19 cellular contexts compared by ENCODE assay signal in genomic region chrX:72111011-72111708, GRCh38. TPM values are rescaled to one million over a fixed set of nuclear protein-coding genes. Genes with fewer than 3 reads are reported as not detected.
DNase-seq lines count a peak whose midpoint lies in the region; ATAC-seq, FAIRE-seq and TF ChIP-seq lines count a peak whose summit lies in the region.
"Had no signal": no experiment of that assay in that cellular context is flagged by ENCODE, and none has a peak within 500 bp of the region (broad histone marks: within the 10 kb centered on the region; RNA-seq: fewer than 3 reads in every experiment).

No MANE protein-coding gene starts in this region.

- peaks cover 39% of the 10 kb centered on the region for H3K4me1 Mint-ChIP-seq in neural progenitor cell
- peaks cover 7% of the 10 kb centered on the region for H3K4me1 Mint-ChIP-seq in HFFc6 (ENCODE audit: low read depth)

- H2AFZ ChIP-seq in K562 (ENCODE audit: low read depth, low read length) = no peak overlapping the region
- no peak overlapping the region for H2AFZ ChIP-seq in neural progenitor cell (replicated peaks)

- no peaks in the 10 kb centered on the region for H4K20me1 ChIP-seq in K562 (replicated peaks; ENCODE audit: control insufficient read depth, insufficient read depth, low read length)
- peaks cover 22% of the 10 kb centered on the region for H4K20me1 ChIP-seq in neural progenitor cell (ENCODE audit: low read depth)

- in situ Hi-C loops in K562 (cut with MboI) = no loop called here

- peaks cover 13% of the 10 kb centered on the region for H3K9me3 Mint-ChIP-seq in neural progenitor cell
- H3K9me3 Mint-ChIP-seq in HFFc6 = no peaks in the 10 kb centered on the region
- H3K9me3 Mint-ChIP-seq: CD4-positive, CD25-positive, alpha-beta regulatory T cell; CD8-positive, alpha-beta memory T cell had no signal

- no peak for TF ChIP-seq CTCF in K562 (IDR thresholded peaks at IDR 0.05 in 2 of 3, conservative IDR thresholded peaks at IDR 0.05 in 1 of 3; ENCODE audit: insufficient read depth in 2 of 3, low read depth in 1 of 3, low read length in 3 of 3)
- TF ChIP-seq CTCF in neural progenitor cell (IDR thresholded peaks at IDR 0.05) = no peak
- no peak for TF ChIP-seq CTCF in HFFc6 (IDR thresholded peaks at IDR 0.05)

- TF ChIP-seq EP300 in K562 (IDR thresholded peaks at IDR 0.05; ENCODE audit: low read length) = no peak

- no peak for FAIRE-seq in K562 (lab: Jason Lieb, UNC)
- FAIRE-seq: G401.6, GM12891, GM19239 had no signal

- intact Hi-C loops in K562 (cut with micrococcal nuclease) = no loop called here

- peaks cover 6% of the 10 kb centered on the region for H3F3A ChIP-seq in neural progenitor cell (ENCODE audit: low read depth)

- no TSS peak for BruUV-seq in K562 (replicated peaks; lab: Mats Ljungman, UMichigan)

- H3K4me3 Mint-ChIP-seq in neural progenitor cell (peak overlapping the region; percentile 21), HFFc6 (no peak overlapping the region)
- H3K4me3 Mint-ChIP-seq: B cell; CD4-positive, CD25-positive, alpha-beta regulatory T cell had no signal

- H3K27ac Mint-ChIP-seq in neural progenitor cell (no peak overlapping the region), HFFc6 (no peak overlapping the region)
- H3K27ac Mint-ChIP-seq: B cell had no signal

- H3K27me3 Mint-ChIP-seq in neural progenitor cell (ENCODE audit: insufficient read depth, low read depth) (peaks cover 8% of the 10 kb centered on the region), HFFc6 (ENCODE audit: insufficient read depth) (peaks cover 12% of the 10 kb centered on the region)

- H3K9me3 ChIP-seq in K562 (replicated peaks; ENCODE audit: control insufficient read depth, insufficient read depth, low read depth, low read length) = no peaks in the 10 kb centered on the region; the same call in 1 of the 2 replicates
- H3K9me3 ChIP-seq in neural progenitor cell (ENCODE audit: low read depth) = no peaks in the 10 kb centered on the region
- H3K9me3 ChIP-seq: BLaER1 treated with 17β-estradiol and CSF1 and Interleukin-3, amounts not matched to agents 10 nM and 100 nM had no signal

- CTCF ChIA-PET in K562 (lab: Yijun Ruan, JAX; ENCODE audit: low intra/inter-chr PET ratio) = no interaction called here

- H3K9ac ChIP-seq in K562 (ENCODE audit: insufficient read depth in 1 of 2, low read depth in 2 of 2, low read length in 2 of 2) (no peak overlapping the region), neural progenitor cell (no peak overlapping the region)
- H3K9ac ChIP-seq: BLaER1 treated with 17β-estradiol and CSF1 and Interleukin-3, amounts not matched to agents 10 nM and 100 nM had no signal

- peak; percentile 47 for DNase-seq in activated CD8-positive, alpha-beta memory T cell treated with anti-CD3 and anti-CD28 coated beads for 24 hours
- DNase-seq in activated CD8-positive, alpha-beta memory T cell treated with anti-CD3 and anti-CD28 coated beads, Interleukin-2, amount 50 U/mL, for 4 hours = no peak
- DNase-seq in K562 (ENCODE audit: extremely low read depth in 1 of 4, low spot score in 3 of 4) (no peak), neural progenitor cell (ENCODE audit: low spot score) (no peak), HFFc6 (no peak)
- DNase-seq in activated CD4-positive, alpha-beta T cell treated with anti-CD3 and anti-CD28 coated beads for 1 hour = no peak
- no peak for DNase-seq in activated CD4-positive, alpha-beta T cell treated with anti-CD3 and anti-CD28 coated beads for 4 hours
- DNase-seq: 8988T; CD4-positive, CD25-positive, alpha-beta regulatory T cell; CD8-positive, alpha-beta memory T cell; COR-L47; GOT3 had no signal

- H3K27me3 ChIP-seq in K562 (ENCODE audit: control insufficient read depth in 2 of 2, insufficient read depth in 2 of 2, low read length in 2 of 2) (peaks cover 0 to 53% of the 10 kb centered on the region in 2 experiments; a peak in 2 of 5 replicates), neural progenitor cell (peaks cover 5% of the 10 kb centered on the region)

- no peaks in the 10 kb centered on the region for H3K9me1 ChIP-seq in K562 (ENCODE audit: control insufficient read depth, insufficient read depth, low read length)

- no peaks in the 10 kb centered on the region for H3K36me3 Mint-ChIP-seq in neural progenitor cell
- H3K36me3 Mint-ChIP-seq in HFFc6 (ENCODE audit: low read depth) = no peaks in the 10 kb centered on the region
- H3K36me3 Mint-ChIP-seq: CD4-positive, CD25-positive, alpha-beta regulatory T cell; CD8-positive, alpha-beta memory T cell had no signal

- no peak overlapping the region for H3K4me3 ChIP-seq in K562
- H3K4me3 ChIP-seq in neural progenitor cell = no peak overlapping the region
- H3K4me3 ChIP-seq: BLaER1 treated with 17β-estradiol and CSF1 and Interleukin-3, amounts not matched to agents 10 nM and 100 nM had no signal

- H3K79me2 ChIP-seq in K562 (ENCODE audit: control insufficient read depth, insufficient read depth, low read length) (no peaks in the 10 kb centered on the region), neural progenitor cell (ENCODE audit: low read depth) (no peaks in the 10 kb centered on the region)

- no peak overlapping the region for H3K27ac ChIP-seq in K562 (ENCODE audit: extremely low read depth, low read depth, low read length)
- H3K27ac ChIP-seq in neural progenitor cell = no peak overlapping the region
- H3K27ac ChIP-seq: BLaER1 treated with 17β-estradiol and CSF1 and Interleukin-3, amounts not matched to agents 10 nM and 100 nM had no signal

- POLR2A ChIA-PET in K562 (lab: Yijun Ruan, JAX) = interaction anchor here (1.1 kb wide), 1 partner anchor 10 kb away, joined by 4 read pairs; no protein-coding TSS in a partner anchor

- TF ChIP-seq RAD21 in K562 (CRISPR knock-in tag; conservative IDR thresholded peaks at IDR 0.05 in 1 of 2, IDR thresholded peaks at IDR 0.05 in 1 of 2) = no peak

- H3K4me2 ChIP-seq in K562 (ENCODE audit: insufficient read depth, low read length) = no peak overlapping the region
- H3K4me2 ChIP-seq in neural progenitor cell = no peak overlapping the region

- 0% methylated on average over 8 of the region's 9 CpGs for WGBS in K562 (ENCODE audit: insufficient coverage, low coverage, missing lambda C conversion rate)

- H3K4me1 ChIP-seq in K562 (replicated peaks in 1 of 2; ENCODE audit: control insufficient read depth in 2 of 2, insufficient read depth in 2 of 2, low read length in 2 of 2) (no peaks in the 10 kb centered on the region), neural progenitor cell (peaks cover 4% of the 10 kb centered on the region)

- no peaks in the 10 kb centered on the region for H3K36me3 ChIP-seq in K562 (ENCODE audit: control insufficient read depth, insufficient read depth, low read length)
- no peaks in the 10 kb centered on the region for H3K36me3 ChIP-seq in neural progenitor cell
- H3K36me3 ChIP-seq: BLaER1 treated with 17β-estradiol and CSF1 and Interleukin-3, amounts not matched to agents 10 nM and 100 nM had no signal

- no peak for TF ChIP-seq POLR2A in K562 (conservative IDR thresholded peaks at IDR 0.05)

- ATAC-seq in K562 = no peak
- ATAC-seq: HCT116 had no signal

TF ChIP-seq in K562, 482 proteins besides CTCF, POLR2A, EP300 and RAD21:
- TF ChIP-seq RFX1 (IDR thresholded peaks at IDR 0.05) = peak; percentile 60
- TF ChIP-seq, protein P1, sequence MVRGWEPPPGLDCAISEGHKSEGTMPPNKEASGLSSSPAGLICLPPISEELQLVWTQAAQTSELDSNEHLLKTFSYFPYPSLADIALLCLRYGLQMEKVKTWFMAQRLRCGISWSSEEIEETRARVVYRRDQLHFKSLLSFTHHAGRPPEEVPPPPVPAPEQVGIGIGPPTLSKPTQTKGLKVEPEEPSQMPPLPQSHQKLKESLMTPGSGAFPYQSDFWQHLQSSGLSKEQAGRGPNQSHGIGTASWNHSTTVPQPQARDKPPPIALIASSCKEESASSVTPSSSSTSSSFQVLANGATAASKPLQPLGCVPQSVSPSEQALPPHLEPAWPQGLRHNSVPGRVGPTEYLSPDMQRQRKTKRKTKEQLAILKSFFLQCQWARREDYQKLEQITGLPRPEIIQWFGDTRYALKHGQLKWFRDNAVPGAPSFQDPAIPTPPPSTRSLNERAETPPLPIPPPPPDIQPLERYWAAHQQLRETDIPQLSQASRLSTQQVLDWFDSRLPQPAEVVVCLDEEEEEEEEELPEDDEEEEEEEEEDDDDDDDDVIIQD (CRISPR knock-in tag; IDR thresholded peaks at IDR 0.05) = no peak
- no peak for TF ChIP-seq HSF4 (CRISPR knock-in tag; IDR thresholded peaks at IDR 0.05; ENCODE audit: borderline replicate concordance)
- no peak for TF ChIP-seq PTBP1 (IDR thresholded peaks at IDR 0.05; ENCODE audit: low read depth, low read length)
- TF ChIP-seq GTF2A2 (tag; IDR thresholded peaks at IDR 0.05) = no peak
- no peak for TF ChIP-seq CCAR2 (IDR thresholded peaks at IDR 0.05; ENCODE audit: low read depth, low read length)

RNA-seq across cellular contexts. Expression of gene RTL5, which starts 20.6 kb away (rescaled TPM):
- total RNA-seq in K562 (2011; cell fraction: chromatin; rRNA removed; ENCODE audit: low replicate concordance) = 0.09 and 0.12 TPM in 2 replicates
- total RNA-seq in K562 (2011; cell fraction: nucleolus; rRNA removed) = 0.13 TPM in 1 of 2 replicates, not detected in the other
- total RNA-seq in K562 (2011; cell fraction: nucleoplasm; rRNA removed) = not detected in 2 replicates
- total RNA-seq in K562 (2014; rRNA removed) (not detected in 2 replicates), K562 (2014; rRNA removed; fragmentation: Illumina TruSeq; extraction: Trizol) (not detected in 2 replicates), K562 (2015; rRNA removed; fragmentation: Illumina TruSeq; extraction: Trizol) (not detected in 2 replicates), K562 (2021) (not detected in 2 replicates), neural progenitor cell (ENCODE audit: low replicate concordance) (1.0 and 1.9 TPM in 2 replicates)
- polyA plus RNA-seq in K562 (2011; rRNA removed) (0.01 TPM in 1 of 2 replicates, not detected in the other), K562 (2014; fragmentation: Illumina TruSeq; extraction: Trizol) (0.03 TPM in 1 of 2 replicates, not detected in the other), K562 (2014; fragmentation: Nextera tagmentation; extraction: Ambion mirVana) (not detected), K562 (2014; rRNA removed) (not detected in 2 replicates)
- polyA plus RNA-seq in K562 (2011; cell fraction: cytosol; rRNA removed) = 0.01 and 0.06 TPM in 2 replicates
- 0.06 and 0.10 TPM in 2 replicates for polyA plus RNA-seq in K562 (2011; cell fraction: nucleus; rRNA removed)
- polyA plus RNA-seq in K562 (2012) = 0.08 and 0.09 TPM in 2 replicates
- polyA minus RNA-seq in K562 (2011; rRNA and poly(A)+ RNA removed) = not detected in 2 replicates
- polyA minus RNA-seq in K562 (2011; cell fraction: cytosol; rRNA and poly(A)+ RNA removed) = not detected in 2 replicates
- not detected in 2 replicates for polyA minus RNA-seq in K562 (2011; cell fraction: nucleus; rRNA and poly(A)+ RNA removed)
- 1 to 10 TPM; 1.5 to 2.0 (median 1.9) TPM for total RNA-seq in HFFc6 (2021; fragmentation: NEBNext Ultra II Directional; extraction: Animal tissue kit (Norgen Biotek cat#: 25700))
- total RNA-seq: HT-29 had no signal
